ENCODE assay signal across 1 cellular context in the genomic region with DNA sequence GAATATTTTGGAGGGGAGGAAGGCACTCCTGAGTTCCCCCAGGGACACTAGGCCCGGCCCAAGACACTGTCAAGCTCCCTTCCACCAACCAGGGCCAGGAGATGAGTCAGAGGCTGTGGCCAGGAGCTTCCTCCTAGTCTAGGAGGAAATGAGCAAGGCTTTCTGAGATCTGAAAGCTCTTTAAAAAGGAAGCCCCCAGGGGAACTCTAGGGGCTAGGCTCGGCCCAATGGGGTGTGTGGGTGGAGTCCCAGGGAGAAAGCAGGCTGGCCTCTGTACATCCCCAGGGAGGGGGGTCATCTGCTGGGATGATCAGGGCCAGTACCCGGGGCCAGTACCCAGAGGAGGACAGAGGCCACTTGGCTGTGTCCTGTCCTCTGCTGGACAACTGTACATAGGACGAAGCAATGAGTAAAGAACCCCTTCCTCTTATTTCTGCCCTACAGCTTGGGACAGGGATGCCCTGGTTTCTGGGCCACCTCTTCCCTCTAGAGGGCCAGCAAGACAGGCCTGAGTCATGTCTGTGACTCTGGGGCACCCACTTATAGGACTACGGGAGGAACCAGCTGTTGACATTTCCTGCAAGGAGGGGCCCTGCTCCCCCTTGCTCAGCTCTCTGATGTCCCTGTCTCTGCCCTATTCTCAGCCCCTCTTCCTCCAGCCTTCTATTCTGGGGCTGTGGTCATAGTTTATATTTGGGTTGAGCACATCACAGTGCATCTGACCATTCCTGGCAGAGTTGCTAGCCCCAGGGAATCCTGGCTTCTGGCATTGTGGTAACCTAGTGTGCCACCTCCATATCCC.
TF ChIP-seq lines count a peak whose summit lies in the region.

No MANE protein-coding gene starts in this region.

TF ChIP-seq in GM12878, 131 proteins besides CTCF, POLR2A, EP300 and RAD21 (continued from another document and continues in another):
- TF ChIP-seq, protein P1, sequence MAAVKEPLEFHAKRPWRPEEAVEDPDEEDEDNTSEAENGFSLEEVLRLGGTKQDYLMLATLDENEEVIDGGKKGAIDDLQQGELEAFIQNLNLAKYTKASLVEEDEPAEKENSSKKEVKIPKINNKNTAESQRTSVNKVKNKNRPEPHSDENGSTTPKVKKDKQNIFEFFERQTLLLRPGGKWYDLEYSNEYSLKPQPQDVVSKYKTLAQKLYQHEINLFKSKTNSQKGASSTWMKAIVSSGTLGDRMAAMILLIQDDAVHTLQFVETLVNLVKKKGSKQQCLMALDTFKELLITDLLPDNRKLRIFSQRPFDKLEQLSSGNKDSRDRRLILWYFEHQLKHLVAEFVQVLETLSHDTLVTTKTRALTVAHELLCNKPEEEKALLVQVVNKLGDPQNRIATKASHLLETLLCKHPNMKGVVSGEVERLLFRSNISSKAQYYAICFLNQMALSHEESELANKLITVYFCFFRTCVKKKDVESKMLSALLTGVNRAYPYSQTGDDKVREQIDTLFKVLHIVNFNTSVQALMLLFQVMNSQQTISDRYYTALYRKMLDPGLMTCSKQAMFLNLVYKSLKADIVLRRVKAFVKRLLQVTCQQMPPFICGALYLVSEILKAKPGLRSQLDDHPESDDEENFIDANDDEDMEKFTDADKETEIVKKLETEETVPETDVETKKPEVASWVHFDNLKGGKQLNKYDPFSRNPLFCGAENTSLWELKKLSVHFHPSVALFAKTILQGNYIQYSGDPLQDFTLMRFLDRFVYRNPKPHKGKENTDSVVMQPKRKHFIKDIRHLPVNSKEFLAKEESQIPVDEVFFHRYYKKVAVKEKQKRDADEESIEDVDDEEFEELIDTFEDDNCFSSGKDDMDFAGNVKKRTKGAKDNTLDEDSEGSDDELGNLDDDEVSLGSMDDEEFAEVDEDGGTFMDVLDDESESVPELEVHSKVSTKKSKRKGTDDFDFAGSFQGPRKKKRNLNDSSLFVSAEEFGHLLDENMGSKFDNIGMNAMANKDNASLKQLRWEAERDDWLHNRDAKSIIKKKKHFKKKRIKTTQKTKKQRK (IDR thresholded peaks at IDR 0.05; ENCODE audit: low read depth, low read length): no peak
- TF ChIP-seq ZNF384 (IDR thresholded peaks at IDR 0.05; ENCODE audit: borderline replicate concordance, low read depth, low read length) (no peak), SPI1 (IDR thresholded peaks at IDR 0.05; ENCODE audit: borderline replicate concordance, insufficient read depth, low read depth, low read length) (peak; percentile 58), HDAC6 (IDR thresholded peaks at IDR 0.05; ENCODE audit: unreplicated experiment) (no peak), NFXL1 (IDR thresholded peaks at IDR 0.05; ENCODE audit: borderline replicate concordance) (no peak), BHLHE40 (IDR thresholded peaks at IDR 0.05; ENCODE audit: borderline replicate concordance in 1 of 2, low read depth in 2 of 2, low read length in 1 of 2) (peak; percentile 17 to 43; a peak in 1 of 4 replicates), ZSCAN29 (IDR thresholded peaks at IDR 0.05) (no peak), SMAD5 (IDR thresholded peaks at IDR 0.05; ENCODE audit: low read depth) (no peak; the same call in 1 of the 2 replicates), TCF12 (IDR thresholded peaks at IDR 0.05; ENCODE audit: low read depth, low read length) (no peak), ESRRA (IDR thresholded peaks at IDR 0.05; ENCODE audit: low read length) (no peak), ELK1 (IDR thresholded peaks at IDR 0.05; ENCODE audit: low read depth, low read length) (no peak), BCL3 (IDR thresholded peaks at IDR 0.05; ENCODE audit: borderline replicate concordance, insufficient read depth, low read depth, low read length, poor library complexity, severe bottlenecking) (peak; percentile 53), BRCA1 (IDR thresholded peaks at IDR 0.05; ENCODE audit: low read depth, low read length) (no peak), NR2F1 (conservative IDR thresholded peaks at IDR 0.05) (no peak), SRF (IDR thresholded peaks at IDR 0.05; ENCODE audit: low read depth in 2 of 2, low read length in 2 of 2) (no peak), CBFB (IDR thresholded peaks at IDR 0.05; ENCODE audit: low read depth) (no peak), NRF1 (conservative IDR thresholded peaks at IDR 0.05; ENCODE audit: low read depth, low read length) (no peak), ZBED1 (IDR thresholded peaks at IDR 0.05; ENCODE audit: borderline replicate concordance) (no peak), PRDM15 (CRISPR knock-in tag; IDR thresholded peaks at IDR 0.05) (no peak), MTA2 (IDR thresholded peaks at IDR 0.05; ENCODE audit: low read depth) (no peak), KAT2A (conservative IDR thresholded peaks at IDR 0.05; ENCODE audit: control insufficient read depth, low read depth, low read length) (no peak), SIN3A (IDR thresholded peaks at IDR 0.05; ENCODE audit: low read depth, low read length) (0 out of 2 replicates have a peak, but pooled peaks have one; percentile 37), TARDBP (IDR thresholded peaks at IDR 0.05; ENCODE audit: borderline replicate concordance) (no peak), MTA3 (IDR thresholded peaks at IDR 0.05; ENCODE audit: borderline replicate concordance, low read length) (no peak), MEF2B (IDR thresholded peaks at IDR 0.05; ENCODE audit: partially characterized antibody, poor library complexity, severe bottlenecking) (peak; percentile 91), RB1 (IDR thresholded peaks at IDR 0.05; ENCODE audit: borderline replicate concordance) (no peak), PAX5 (IDR thresholded peaks at IDR 0.05; ENCODE audit: borderline replicate concordance, low read depth, low read length) (no peak; the same call in 1 of the 2 replicates), YY1 (IDR thresholded peaks at IDR 0.05; ENCODE audit: low read depth, low read length) (no peak), ATF7 (IDR thresholded peaks at IDR 0.05; ENCODE audit: low read depth) (peak; percentile 74), CHD2 (IDR thresholded peaks at IDR 0.05; ENCODE audit: borderline replicate concordance, low read depth, low read length) (no peak), RELA (IDR thresholded peaks at IDR 0.05; ENCODE audit: borderline replicate concordance, partially characterized antibody) (peak; percentile 10), NFYA (IDR thresholded peaks at IDR 0.05; ENCODE audit: borderline replicate concordance, low read depth, low read length) (no peak), BMI1 (IDR thresholded peaks at IDR 0.05; ENCODE audit: borderline replicate concordance) (no peak), KLF5 (IDR thresholded peaks at IDR 0.05; ENCODE audit: partially characterized antibody) (no peak), BACH1 (IDR thresholded peaks at IDR 0.05; ENCODE audit: borderline replicate concordance) (no peak), RAD51 (IDR thresholded peaks at IDR 0.05) (no peak), RFX5 (IDR thresholded peaks at IDR 0.05; ENCODE audit: low read depth, low read length) (0 out of 2 replicates have a peak, but pooled peaks have one; percentile 20), ZNF217 (IDR thresholded peaks at IDR 0.05) (no peak), SIX5 (IDR thresholded peaks at IDR 0.05; ENCODE audit: low read depth, low read length, severe bottlenecking) (no peak)
- TF ChIP-seq, protein P2, sequence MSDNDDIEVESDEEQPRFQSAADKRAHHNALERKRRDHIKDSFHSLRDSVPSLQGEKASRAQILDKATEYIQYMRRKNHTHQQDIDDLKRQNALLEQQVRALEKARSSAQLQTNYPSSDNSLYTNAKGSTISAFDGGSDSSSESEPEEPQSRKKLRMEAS (IDR thresholded peaks at IDR 0.05; ENCODE audit: low read depth, low read length): 0 out of 2 replicates have a peak, but pooled peaks have one; percentile 15
- TF ChIP-seq, protein P3, sequence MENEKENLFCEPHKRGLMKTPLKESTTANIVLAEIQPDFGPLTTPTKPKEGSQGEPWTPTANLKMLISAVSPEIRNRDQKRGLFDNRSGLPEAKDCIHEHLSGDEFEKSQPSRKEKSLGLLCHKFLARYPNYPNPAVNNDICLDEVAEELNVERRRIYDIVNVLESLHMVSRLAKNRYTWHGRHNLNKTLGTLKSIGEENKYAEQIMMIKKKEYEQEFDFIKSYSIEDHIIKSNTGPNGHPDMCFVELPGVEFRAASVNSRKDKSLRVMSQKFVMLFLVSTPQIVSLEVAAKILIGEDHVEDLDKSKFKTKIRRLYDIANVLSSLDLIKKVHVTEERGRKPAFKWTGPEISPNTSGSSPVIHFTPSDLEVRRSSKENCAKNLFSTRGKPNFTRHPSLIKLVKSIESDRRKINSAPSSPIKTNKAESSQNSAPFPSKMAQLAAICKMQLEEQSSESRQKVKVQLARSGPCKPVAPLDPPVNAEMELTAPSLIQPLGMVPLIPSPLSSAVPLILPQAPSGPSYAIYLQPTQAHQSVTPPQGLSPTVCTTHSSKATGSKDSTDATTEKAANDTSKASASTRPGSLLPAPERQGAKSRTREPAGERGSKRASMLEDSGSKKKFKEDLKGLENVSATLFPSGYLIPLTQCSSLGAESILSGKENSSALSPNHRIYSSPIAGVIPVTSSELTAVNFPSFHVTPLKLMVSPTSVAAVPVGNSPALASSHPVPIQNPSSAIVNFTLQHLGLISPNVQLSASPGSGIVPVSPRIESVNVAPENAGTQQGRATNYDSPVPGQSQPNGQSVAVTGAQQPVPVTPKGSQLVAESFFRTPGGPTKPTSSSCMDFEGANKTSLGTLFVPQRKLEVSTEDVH (IDR thresholded peaks at IDR 0.05; ENCODE audit: low read depth, partially characterized antibody): no peak
- TF ChIP-seq, protein P4, sequence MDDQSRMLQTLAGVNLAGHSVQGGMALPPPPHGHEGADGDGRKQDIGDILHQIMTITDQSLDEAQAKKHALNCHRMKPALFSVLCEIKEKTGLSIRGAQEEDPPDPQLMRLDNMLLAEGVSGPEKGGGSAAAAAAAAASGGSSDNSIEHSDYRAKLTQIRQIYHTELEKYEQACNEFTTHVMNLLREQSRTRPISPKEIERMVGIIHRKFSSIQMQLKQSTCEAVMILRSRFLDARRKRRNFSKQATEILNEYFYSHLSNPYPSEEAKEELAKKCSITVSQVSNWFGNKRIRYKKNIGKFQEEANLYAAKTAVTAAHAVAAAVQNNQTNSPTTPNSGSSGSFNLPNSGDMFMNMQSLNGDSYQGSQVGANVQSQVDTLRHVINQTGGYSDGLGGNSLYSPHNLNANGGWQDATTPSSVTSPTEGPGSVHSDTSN (IDR thresholded peaks at IDR 0.05; ENCODE audit: insufficient replicate concordance, low read depth, low read length): no peak
- TF ChIP-seq, protein P5, sequence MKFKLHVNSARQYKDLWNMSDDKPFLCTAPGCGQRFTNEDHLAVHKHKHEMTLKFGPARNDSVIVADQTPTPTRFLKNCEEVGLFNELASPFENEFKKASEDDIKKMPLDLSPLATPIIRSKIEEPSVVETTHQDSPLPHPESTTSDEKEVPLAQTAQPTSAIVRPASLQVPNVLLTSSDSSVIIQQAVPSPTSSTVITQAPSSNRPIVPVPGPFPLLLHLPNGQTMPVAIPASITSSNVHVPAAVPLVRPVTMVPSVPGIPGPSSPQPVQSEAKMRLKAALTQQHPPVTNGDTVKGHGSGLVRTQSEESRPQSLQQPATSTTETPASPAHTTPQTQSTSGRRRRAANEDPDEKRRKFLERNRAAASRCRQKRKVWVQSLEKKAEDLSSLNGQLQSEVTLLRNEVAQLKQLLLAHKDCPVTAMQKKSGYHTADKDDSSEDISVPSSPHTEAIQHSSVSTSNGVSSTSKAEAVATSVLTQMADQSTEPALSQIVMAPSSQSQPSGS (IDR thresholded peaks at IDR 0.05; ENCODE audit: low read length): no peak
- TF ChIP-seq, protein P6, sequence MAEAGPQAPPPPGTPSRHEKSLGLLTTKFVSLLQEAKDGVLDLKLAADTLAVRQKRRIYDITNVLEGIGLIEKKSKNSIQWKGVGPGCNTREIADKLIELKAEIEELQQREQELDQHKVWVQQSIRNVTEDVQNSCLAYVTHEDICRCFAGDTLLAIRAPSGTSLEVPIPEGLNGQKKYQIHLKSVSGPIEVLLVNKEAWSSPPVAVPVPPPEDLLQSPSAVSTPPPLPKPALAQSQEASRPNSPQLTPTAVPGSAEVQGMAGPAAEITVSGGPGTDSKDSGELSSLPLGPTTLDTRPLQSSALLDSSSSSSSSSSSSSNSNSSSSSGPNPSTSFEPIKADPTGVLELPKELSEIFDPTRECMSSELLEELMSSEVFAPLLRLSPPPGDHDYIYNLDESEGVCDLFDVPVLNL (IDR thresholded peaks at IDR 0.05; ENCODE audit: low read depth, low read length): no peak
